ENCODE assay signal across 8 cellular contexts in the genomic region with DNA sequence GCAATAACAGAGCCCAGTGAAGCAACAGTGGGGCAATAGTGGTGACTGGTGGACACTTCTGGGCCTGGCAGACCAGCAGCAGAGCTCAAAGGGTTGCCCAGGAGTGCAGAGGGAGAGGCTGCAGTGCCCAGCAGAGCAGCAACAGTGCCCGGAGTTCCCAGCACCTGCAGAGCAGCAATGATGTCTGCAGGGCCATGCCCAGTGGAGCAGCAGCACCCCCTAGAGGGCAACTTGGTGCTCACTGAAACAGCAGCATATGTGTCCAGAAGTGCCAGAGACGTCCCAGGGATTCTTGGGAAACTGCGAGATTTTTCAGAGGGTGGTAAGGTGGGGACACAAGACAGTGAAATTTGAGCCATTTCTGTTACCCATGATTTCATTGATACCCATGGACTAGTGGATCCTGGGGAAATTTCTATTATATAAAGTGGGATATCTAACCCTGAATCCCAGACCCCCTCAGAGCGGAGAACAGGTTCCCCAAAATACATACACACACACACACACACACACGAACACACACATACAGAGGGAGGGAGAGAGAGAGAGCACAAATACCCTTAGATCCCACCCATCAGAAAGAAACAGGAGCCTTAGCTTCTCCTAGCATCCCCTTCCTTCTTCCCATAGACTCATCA.
DNase-seq lines count a peak whose midpoint lies in the region; ATAC-seq and TF ChIP-seq lines count a peak whose summit lies in the region.

No MANE protein-coding gene starts in this region.

- no peak overlapping the region for H3K4me2 ChIP-seq in parathyroid adenoma (ENCODE audit: low read length)

- H3K9me3 Mint-ChIP-seq in Calu3 (ENCODE audit: low read depth, unreplicated experiment) = no peaks in the 10 kb centered on the region

- H2AFZ ChIP-seq in parathyroid adenoma = no peak overlapping the region

- H3K9ac ChIP-seq in parathyroid adenoma = no peak overlapping the region

- no peaks in the 10 kb centered on the region for H3K27me3 ChIP-seq in HL-60 (ENCODE audit: insufficient read depth, poor library complexity, severe bottlenecking)
- no peaks in the 10 kb centered on the region for H3K27me3 ChIP-seq in parathyroid adenoma (ENCODE audit: control insufficient read depth, insufficient read depth, low read length)

- no peaks in the 10 kb centered on the region for H3K4me1 Mint-ChIP-seq in Calu3 (ENCODE audit: low read depth, unreplicated experiment)

- no TSS peak for BruUV-seq in Calu3 (replicated peaks; lab: Mats Ljungman, UMichigan)

- H3K79me2 ChIP-seq in parathyroid adenoma = no peaks in the 10 kb centered on the region

- H3K4me3 Mint-ChIP-seq in Calu3 (ENCODE audit: low read depth, unreplicated experiment) = no peak overlapping the region

- no peaks in the 10 kb centered on the region for H3K36me3 ChIP-seq in parathyroid adenoma (ENCODE audit: control insufficient read depth, insufficient read depth, low read length)

- DNase-seq in Calu3 = peak; percentile 92
- peak; percentile 20 to 55 for DNase-seq in HL-60 (ENCODE audit: low read depth in 1 of 2, low spot score in 1 of 2)
- peak; percentile 93 for DNase-seq in NCI-H774 (lab: John Stamatoyannopoulos, UW)
- DNase-seq in activated T-cell treated with anti-CD3 and anti-CD28 coated beads, Interleukin-2, amount 50 U/mL, for 1 hour = peak; percentile 31
- peak; percentile 58 for DNase-seq in germinal center (ENCODE audit: low spot score)

- no peak for ATAC-seq in HG02885 (IDR thresholded peaks at IDR 0.05; ENCODE audit: poor library complexity, unreplicated experiment)
- no peak for ATAC-seq in GM19351 (IDR thresholded peaks at IDR 0.05; ENCODE audit: unreplicated experiment)

- TF ChIP-seq CTCF in Calu3 (IDR thresholded peaks at IDR 0.05; ENCODE audit: unreplicated experiment) = peak; percentile 89
- peak; percentile 94 for TF ChIP-seq CTCF in HL-60 (IDR thresholded peaks at IDR 0.05; ENCODE audit: insufficient read depth, low read length)
- TF ChIP-seq CTCF in parathyroid adenoma (IDR thresholded peaks at IDR 0.05) = peak; percentile 55

- no peak overlapping the region for H3K27ac Mint-ChIP-seq in Calu3 (ENCODE audit: unreplicated experiment)

- CTCF ChIA-PET in Calu3 (lab: Charles Lee) = interaction anchor here (0.7 to 0.9 kb wide), 2 partner anchors 18 to 27 kb away, joined by 3 read pairs; no protein-coding TSS in a partner anchor

- H3K27ac ChIP-seq in HL-60 (replicated peaks) (no peak overlapping the region), parathyroid adenoma (no peak overlapping the region)

- H3K4me3 ChIP-seq in HL-60 (replicated peaks; ENCODE audit: insufficient read depth, low read length) (no peak overlapping the region), parathyroid adenoma (ENCODE audit: low read depth, low read length) (no peak overlapping the region)

- peaks cover 72% of the 10 kb centered on the region for H3K27me3 Mint-ChIP-seq in Calu3 (ENCODE audit: unreplicated experiment)

- no peaks in the 10 kb centered on the region for H3K9me3 ChIP-seq in parathyroid adenoma (ENCODE audit: control insufficient read depth, low read length)

- H3K36me3 Mint-ChIP-seq in Calu3 (ENCODE audit: insufficient read depth, unreplicated experiment) = no peaks in the 10 kb centered on the region

- no peaks in the 10 kb centered on the region for H3K4me1 ChIP-seq in parathyroid adenoma

- intact Hi-C loops in Calu3 (cut with micrococcal nuclease; ENCODE audit: unreplicated experiment) = loop anchor here (1.0 to 5.0 kb wide), 6 partner anchors 49 to 965 kb away; no protein-coding TSS in a partner anchor

Comparison
In these comparisons a context has a peak if more than half of its experiments do, and no peak if none do; other contexts are left out.
1. DNase-seq: peak in every context shown above with its lines; median percentile 93 in NCI-H774; 92 in Calu3; 58 in germinal center; 38 in HL-60; 31 in activated T-cell treated with anti-CD3 and anti-CD28 coated beads, Interleukin-2, amount 50 U/mL, for 1 hour.